In genomic region chr10:103077491-103078308, GRCh38 we compare ENCODE assay signal across 17 cellular contexts.
"Had no signal": no experiment of that assay in that cellular context is flagged by ENCODE, and none has a peak within 500 bp of the region (broad histone marks: within the 10 kb centered on the region; RNA-seq: fewer than 3 reads in every experiment).

No MANE protein-coding gene starts in this region.

- H3K4me1 Mint-ChIP-seq: activated T-helper 17 cell treated with anti-CD3 and anti-CD28 coated beads, Interleukin-2, amount 50 U/mL, for 72 hours; central memory CD8-positive, alpha-beta T cell; immature natural killer cell; stimulated activated memory B cell treated with anti-CD40 and anti-IgM and Interleukin-4, amounts not matched to agents 10 μg/mL and 1 μg/mL and 100 μg/mL, for 72 hours had no signal

- H3K27ac ChIP-seq: breast epithelium, foreskin keratinocyte, right lobe of liver, skin epidermis had no signal

- DNase-seq: activated CD4-positive, alpha-beta T cell treated with anti-CD3 and anti-CD28 coated beads for 48 hours; activated CD4-positive, CD25-positive, alpha-beta regulatory T cell; activated CD8-positive, alpha-beta T cell treated with anti-CD3 and anti-CD28 coated beads for 36 hours; cortex of kidney; erythroblast; foreskin keratinocyte; immature natural killer cell; nucleus accumbens; right lobe of liver; Right ventricle myocardium superior; stimulated activated CD4-positive, alpha-beta T cell treated with anti-CD3 and anti-CD28 coated beads, Interleukin-1b, Interleukin-23, amount 100 ng/mL, for 48 hours had no signal

- H3K9me3 ChIP-seq: breast epithelium, right lobe of liver had no signal

- H3K27me3 ChIP-seq: breast epithelium, foreskin keratinocyte, right lobe of liver had no signal

- ATAC-seq: activated CD8-positive, alpha-beta T cell treated with anti-CD3 and anti-CD28 coated beads for 36 hours; activated naive CD4-positive, alpha-beta T cell treated with anti-CD3 and anti-CD28 coated beads, Interleukin-2, amount 50 U/mL, for 72 hours; activated T-helper 17 cell treated with anti-CD3 and anti-CD28 coated beads, Interleukin-2, amount 50 U/mL, for 72 hours; foreskin keratinocyte; stimulated activated memory B cell treated with anti-CD40 and anti-IgM and Interleukin-4, amounts not matched to agents 10 μg/mL and 1 μg/mL and 100 μg/mL, for 72 hours had no signal

- H3K4me3 ChIP-seq: breast epithelium, right lobe of liver, skin epidermis had no signal

- H3K4me1 ChIP-seq: breast epithelium, foreskin keratinocyte, right lobe of liver had no signal

- H3K27ac Mint-ChIP-seq: activated CD8-positive, alpha-beta T cell treated with anti-CD3 and anti-CD28 coated beads for 36 hours; activated T-helper 17 cell treated with anti-CD3 and anti-CD28 coated beads, Interleukin-2, amount 50 U/mL, for 72 hours; stimulated activated memory B cell treated with anti-CD40 and anti-IgM and Interleukin-4, amounts not matched to agents 10 μg/mL and 1 μg/mL and 100 μg/mL, for 72 hours had no signal

- H3K27me3 Mint-ChIP-seq: activated CD8-positive, alpha-beta T cell treated with anti-CD3 and anti-CD28 coated beads for 36 hours; activated T-helper 17 cell treated with anti-CD3 and anti-CD28 coated beads, Interleukin-2, amount 50 U/mL, for 72 hours; central memory CD8-positive, alpha-beta T cell; stimulated activated memory B cell treated with anti-CD40 and anti-IgM and Interleukin-4, amounts not matched to agents 10 μg/mL and 1 μg/mL and 100 μg/mL, for 72 hours had no signal

- H3K9me3 Mint-ChIP-seq: activated CD8-positive, alpha-beta T cell treated with anti-CD3 and anti-CD28 coated beads for 36 hours; activated naive CD4-positive, alpha-beta T cell treated with anti-CD3 and anti-CD28 coated beads, Interleukin-2, amount 50 U/mL, for 72 hours; activated T-helper 17 cell treated with anti-CD3 and anti-CD28 coated beads, Interleukin-2, amount 50 U/mL, for 72 hours; central memory CD8-positive, alpha-beta T cell; immature natural killer cell; stimulated activated memory B cell treated with anti-CD40 and anti-IgM and Interleukin-4, amounts not matched to agents 10 μg/mL and 1 μg/mL and 100 μg/mL, for 72 hours had no signal

- H3K4me3 Mint-ChIP-seq: activated CD8-positive, alpha-beta T cell treated with anti-CD3 and anti-CD28 coated beads for 36 hours; activated T-helper 17 cell treated with anti-CD3 and anti-CD28 coated beads, Interleukin-2, amount 50 U/mL, for 72 hours; central memory CD8-positive, alpha-beta T cell; immature natural killer cell; stimulated activated memory B cell treated with anti-CD40 and anti-IgM and Interleukin-4, amounts not matched to agents 10 μg/mL and 1 μg/mL and 100 μg/mL, for 72 hours had no signal

- H3K36me3 ChIP-seq: breast epithelium had no signal
